28 cellular contexts compared by ENCODE assay signal in the genomic region with DNA sequence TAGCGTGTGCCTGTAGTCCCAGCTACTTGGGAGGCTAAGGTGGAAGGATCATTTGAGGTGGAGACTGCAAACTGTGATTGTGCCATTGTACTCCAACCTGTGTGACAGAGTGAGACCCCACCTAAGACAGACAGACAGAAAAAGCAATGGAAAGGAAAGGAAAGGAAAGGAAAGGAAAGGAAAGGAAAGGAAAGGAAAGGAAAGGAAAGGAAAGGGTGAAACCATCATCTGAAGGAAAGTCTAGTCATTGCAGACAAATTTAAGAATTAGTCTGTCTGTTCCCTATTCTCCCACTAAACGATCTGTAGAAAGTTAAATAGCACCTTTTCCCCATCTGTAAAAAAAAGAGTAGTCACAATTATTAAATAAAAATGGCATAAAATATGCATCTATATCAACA.
"Had no signal": no experiment of that assay in that cellular context is flagged by ENCODE, and none has a peak within 500 bp of the region (broad histone marks: within the 10 kb centered on the region; RNA-seq: fewer than 3 reads in every experiment).

No MANE protein-coding gene starts in this region.

- DNase-seq: naive thymus-derived CD8-positive, alpha-beta T cell; natural killer cell; nephron progenitor cell; nucleus accumbens; occipital lobe; ovary; pancreas; posterior cingulate gyrus; psoas muscle; retina; right cardiac atrium; right lobe of liver; sigmoid colon; small intestine; spleen; stimulated activated CD4-positive, alpha-beta T cell treated with anti-CD3 and anti-CD28 coated beads, Interleukin-12 subunit alpha, Interleukin-12 subunit beta, amount 100 ng/mL, for 4 hours; stimulated activated CD4-positive, alpha-beta T cell treated with anti-CD3 and anti-CD28 coated beads, Interleukin-15, amount 100 ng/mL, for 24 hours; stimulated activated CD4-positive, alpha-beta T cell treated with anti-CD3 and anti-CD28 coated beads, Interleukin-1b, Interleukin-23, amount 100 ng/mL, for 48 hours; stimulated activated CD4-positive, alpha-beta T cell treated with anti-CD3 and anti-CD28 coated beads, Interleukin-2, amount 100 ng/mL, for 24 hours had no signal

- H3K27me3 ChIP-seq: neural progenitor cell, neutrophil, ovary, pancreas, right atrium auricular region, right lobe of liver, spleen had no signal

- H3K27ac ChIP-seq: neural progenitor cell, neutrophil, ovary, pancreas, parathyroid adenoma, prostate gland, psoas muscle, right atrium auricular region, right lobe of liver, sigmoid colon, skin epidermis, spleen had no signal

- H3K36me3 ChIP-seq: neural progenitor cell, neutrophil, ovary, pancreas, prostate gland, right atrium auricular region, right lobe of liver, sigmoid colon, spleen had no signal

- H3K9me3 ChIP-seq: neutrophil, ovary, pancreas, prostate gland, psoas muscle, right atrium auricular region, right lobe of liver, sigmoid colon, spleen had no signal

- H3K4me3 ChIP-seq: neural progenitor cell, ovary, pancreas, prostate gland, psoas muscle, right atrium auricular region, right lobe of liver, sigmoid colon, skin epidermis, smooth muscle cell, spleen had no signal

- H3K4me2 ChIP-seq: neural progenitor cell, smooth muscle cell had no signal

- H3K9ac ChIP-seq: neural progenitor cell, parathyroid adenoma had no signal

- H2AFZ ChIP-seq: neural progenitor cell, parathyroid adenoma had no signal

- ATAC-seq: naive thymus-derived CD8-positive, alpha-beta T cell; natural killer cell; natural killer cell treated with Interleukin-12 subunit alpha and Interleukin-12 subunit beta and Interleukin-15 and Interleukin-18, amount 100 ng/mL, for 72 hours; pancreas; psoas muscle; right cardiac atrium; sciatic nerve had no signal

- H3K4me1 ChIP-seq: pancreas, parathyroid adenoma, prostate gland, psoas muscle, right atrium auricular region, right lobe of liver, sigmoid colon, spleen had no signal
